In genomic region chr11:113481672-113482071, GRCh38 we compare ENCODE assay signal across 23 cellular contexts. TPM values are rescaled to one million over a fixed set of nuclear protein-coding genes. Genes with fewer than 3 reads are reported as not detected.
DNase-seq lines count a peak whose midpoint lies in the region; FAIRE-seq and TF ChIP-seq lines count a peak whose summit lies in the region.
"Had no signal": no experiment of that assay in that cellular context is flagged by ENCODE, and none has a peak within 500 bp of the region (broad histone marks: within the 10 kb centered on the region; RNA-seq: fewer than 3 reads in every experiment).

No MANE protein-coding gene starts in this region.

- dilution Hi-C loops in keratinocyte (cut with MboI; ENCODE audit: extremely low pct_ligation_motif_present, low sequenced_read_pairs) = no loop called here

- DNase-seq in A172 (ENCODE audit: low spot score) = peak; percentile 10
- peak; percentile 39 for DNase-seq in DMS53 (lab: John Stamatoyannopoulos, UW)
- DNase-seq in RPMI7951 (ENCODE audit: low read depth) = peak; percentile 30
- no peak for DNase-seq in keratinocyte (ENCODE audit: low read depth, low spot score)
- DNase-seq in brain microvascular endothelial cell = no peak
- no peak for DNase-seq in activated T-cell treated with anti-CD3 and anti-CD28 coated beads, Interleukin-2, amount 50 U/mL, for 1 hour
- DNase-seq in stimulated activated naive CD4-positive, alpha-beta T cell (lab: John Stamatoyannopoulos, UW) = no peak
- DNase-seq: ACHN; CD4-positive, alpha-beta T cell; COR-L47; GM23248; MV-4-11; NCI-H2081 treated with DMSO at 0.1 percent for 48 hours; NCI-H2227 treated with DMSO at 0.1 percent for 48 hours; NCI-H510A; NCI-H748 treated with DMSO at 0.1 percent for 48 hours; Right ventricle myocardium superior had no signal

- no peak overlapping the region for H3K9ac ChIP-seq in keratinocyte (ENCODE audit: control insufficient read depth, extremely low read depth, insufficient read depth, low read length)
- H3K9ac ChIP-seq: BLaER1, GM23248, KMS-11 had no signal

- no peak for TF ChIP-seq CTCF in keratinocyte (optimal IDR thresholded peaks at IDR 0.05 in 1 of 3, IDR thresholded peaks at IDR 0.05 in 1 of 3, conservative IDR thresholded peaks at IDR 0.05 in 1 of 3; ENCODE audit: extremely low read depth in 1 of 3, insufficient read depth in 2 of 3, low read length in 3 of 3)
- no peak for TF ChIP-seq CTCF in brain microvascular endothelial cell (IDR thresholded peaks at IDR 0.05; ENCODE audit: low read depth, low read length, missing control alignments)

- H3K9me1 ChIP-seq in keratinocyte (ENCODE audit: control insufficient read depth, extremely low read depth, insufficient read depth, low read length) = no peaks in the 10 kb centered on the region

- no peaks in the 10 kb centered on the region for H3K79me2 ChIP-seq in keratinocyte (ENCODE audit: control insufficient read depth, insufficient read depth, low read length)

- no peaks in the 10 kb centered on the region for H3K9me3 ChIP-seq in keratinocyte (ENCODE audit: control insufficient read depth, low read depth, low read length)
- H3K9me3 ChIP-seq: BLaER1, HAP-1 had no signal

- H3K4me3 ChIP-seq in keratinocyte (ENCODE audit: control insufficient read depth in 2 of 3, extremely low read depth in 1 of 3, insufficient read depth in 2 of 3, low read depth in 1 of 3, low read length in 3 of 3) = no peak overlapping the region
- H3K4me3 ChIP-seq in brain microvascular endothelial cell (ENCODE audit: low read depth, low read length) = no peak overlapping the region
- H3K4me3 ChIP-seq: BLaER1, GM23248, HAP-1 had no signal

- no peaks in the 10 kb centered on the region for H3K4me1 ChIP-seq in keratinocyte (ENCODE audit: control insufficient read depth, extremely low read depth, insufficient read depth, low read length)
- H3K4me1 ChIP-seq: BLaER1, HAP-1 had no signal

- no peaks in the 10 kb centered on the region for H4K20me1 ChIP-seq in keratinocyte (ENCODE audit: control insufficient read depth, extremely low read depth, insufficient read depth, low read length)
- H4K20me1 ChIP-seq: BLaER1 had no signal

- peak; percentile 52 for FAIRE-seq in keratinocyte (lab: Jason Lieb, UNC)
- FAIRE-seq: G401.6, GM12892 had no signal

- in situ Hi-C loops in brain microvascular endothelial cell (cut with HindIII; ENCODE audit: low pct_ligation_motif_present, low sequenced_read_pairs) = no loop called here

- no peak overlapping the region for H3K27ac ChIP-seq in keratinocyte (ENCODE audit: control insufficient read depth, insufficient read depth, low read length)
- H3K27ac ChIP-seq in brain microvascular endothelial cell = no peak overlapping the region
- H3K27ac ChIP-seq: BLaER1, GM23248, KMS-11 had no signal

- H2AFZ ChIP-seq in keratinocyte (ENCODE audit: control insufficient read depth, low read length) = no peak overlapping the region
- H2AFZ ChIP-seq: GM23248 had no signal

- H3K27me3 ChIP-seq in keratinocyte (ENCODE audit: control insufficient read depth, extremely low read depth, insufficient read depth, low read length) = peaks cover 18% of the 10 kb centered on the region
- peaks cover 4% of the 10 kb centered on the region for H3K27me3 ChIP-seq in brain microvascular endothelial cell (replicated peaks)
- H3K27me3 ChIP-seq: BLaER1 had no signal

- no peak overlapping the region for H3K4me2 ChIP-seq in keratinocyte (ENCODE audit: control insufficient read depth, extremely low read depth, insufficient read depth, low read depth, low read length)
- H3K4me2 ChIP-seq: BLaER1, KMS-11 had no signal

- H3K36me3 ChIP-seq in keratinocyte (ENCODE audit: control insufficient read depth in 2 of 2, extremely low read depth in 1 of 2, insufficient read depth in 2 of 2, low read length in 2 of 2) = no peaks in the 10 kb centered on the region
- no peaks in the 10 kb centered on the region for H3K36me3 ChIP-seq in brain microvascular endothelial cell (replicated peaks)
- H3K36me3 ChIP-seq: BLaER1, HAP-1 had no signal

RNA-seq across cellular contexts. Expression of gene DRD2, which starts 6.5 kb away (rescaled TPM):
- not detected in 2 replicates for total RNA-seq in A172 (2014; rRNA removed; shearing (Covaris generic))
- total RNA-seq in RPMI7951 (2014; rRNA removed; shearing (Covaris generic)) = 8.2 and 10.7 TPM in 2 replicates
- 0.26 to 0.35 TPM (median 0.31 TPM) in 3 replicates for polyA plus RNA-seq in keratinocyte
- 0.30 TPM for polyA plus RNA-seq in keratinocyte (2011; ENCODE audit: low read depth)
- polyA plus RNA-seq in keratinocyte (2011; cell fraction: cytosol; rRNA removed) = 0.30 and 0.47 TPM in 2 replicates
- 0.43 and 1.0 TPM in 2 replicates for polyA plus RNA-seq in keratinocyte (2011; cell fraction: nucleus; rRNA removed)
- 0.32 and 0.61 TPM in 2 replicates for polyA plus RNA-seq in keratinocyte (2012; ENCODE audit: low replicate concordance)
- 0.23 to 0.56 TPM (median 0.29 TPM) in 3 replicates for polyA minus RNA-seq in keratinocyte
- polyA minus RNA-seq in keratinocyte (2011; cell fraction: cytosol; rRNA and poly(A)+ RNA removed) = 0.77 TPM
- polyA minus RNA-seq in keratinocyte (2011; cell fraction: nucleus; rRNA and poly(A)+ RNA removed) = not detected in 2 replicates
- total RNA-seq: CD4-positive, alpha-beta T cell; GM23248; Right ventricle myocardium superior; SK-MEL-5 had no signal
- polyA plus RNA-seq: GM23248 had no signal

Comparison
In these comparisons a context has a peak if more than half of its experiments do, and no peak if none do; other contexts are left out.
1. DNase-seq: peak in A172 (single experiment), DMS53 (single experiment) and RPMI7951 (single experiment); none in keratinocyte (single experiment), brain microvascular endothelial cell (single experiment), activated T-cell treated with anti-CD3 and anti-CD28 coated beads, Interleukin-2, amount 50 U/mL, for 1 hour (single experiment) and stimulated activated naive CD4-positive, alpha-beta T cell (0 of 6).